In genomic region chr12:120774169-120774916, GRCh38 we compare ENCODE assay signal across 1 cellular context.
TF ChIP-seq lines count a peak whose summit lies in the region.

No MANE protein-coding gene starts in this region.

TF ChIP-seq in SK-N-SH, 30 proteins besides CTCF, POLR2A, EP300 and RAD21 (continued from another document):
- TF ChIP-seq MAX (IDR thresholded peaks at IDR 0.05; ENCODE audit: low read depth) (no peak), FOXJ3 (CRISPR knock-in tag; IDR thresholded peaks at IDR 0.05) (no peak), MXI1 (IDR thresholded peaks at IDR 0.05; ENCODE audit: low read depth, low read length) (no peak), MEF2A (IDR thresholded peaks at IDR 0.05; ENCODE audit: borderline replicate concordance, low read depth) (no peak), CHD2 (IDR thresholded peaks at IDR 0.05; ENCODE audit: low read length, partially characterized antibody) (no peak), EZH2phosphoT487 (IDR thresholded peaks at IDR 0.05; ENCODE audit: borderline replicate concordance, low read depth) (no peak), USF2 (IDR thresholded peaks at IDR 0.05; ENCODE audit: borderline replicate concordance, low read depth, low read length) (no peak), FOSL2 (IDR thresholded peaks at IDR 0.05; ENCODE audit: borderline replicate concordance, low read depth) (no peak), TEAD4 (IDR thresholded peaks at IDR 0.05; ENCODE audit: borderline replicate concordance, insufficient read depth) (no peak), TCF12 (IDR thresholded peaks at IDR 0.05) (no peak), IRF3 (IDR thresholded peaks at IDR 0.05; ENCODE audit: low read depth, low read length) (no peak), SIN3A (IDR thresholded peaks at IDR 0.05; ENCODE audit: borderline replicate concordance, low read depth, low read length) (no peak), GATA2 (CRISPR knock-in tag; IDR thresholded peaks at IDR 0.05) (no peak), YY1 (IDR thresholded peaks at IDR 0.05; ENCODE audit: low read depth) (no peak), PBX3 (IDR thresholded peaks at IDR 0.05) (no peak), JUND (IDR thresholded peaks at IDR 0.05) (no peak)
TF ChIP-seq in SK-N-SH: peak in this region for 0.
